Comparison of ENCODE assay signal across 20 cellular contexts in genomic region chr19:33569822-33570221, GRCh38. TPM values are rescaled to one million over a fixed set of nuclear protein-coding genes. Genes with fewer than 3 reads are reported as not detected.
DNase-seq lines count a peak whose midpoint lies in the region; ATAC-seq and TF ChIP-seq lines count a peak whose summit lies in the region.
"Had no signal": no experiment of that assay in that cellular context is flagged by ENCODE, and none has a peak within 500 bp of the region (broad histone marks: within the 10 kb centered on the region; RNA-seq: fewer than 3 reads in every experiment).

No MANE protein-coding gene starts in this region.

- no peak overlapping the region for H2BK5ac ChIP-seq in mesendoderm (ENCODE audit: low read length)

- peaks cover 2 to 23% (median 13%) of the 10 kb centered on the region in 8 donors for H3K9me3 Mint-ChIP-seq in CD4-positive, alpha-beta memory T cell

- H3K9me3 ChIP-seq in right atrium auricular region = peaks cover 0 to 4% of the 10 kb centered on the region in 2 donors
- H3K9me3 ChIP-seq in heart right ventricle = peaks cover 0 to 12% (median 4%) of the 10 kb centered on the region in 11 donors
- no peaks in the 10 kb centered on the region for H3K9me3 ChIP-seq in SK-N-MC (ENCODE audit: low read depth, low read length)
- H3K9me3 ChIP-seq in CD4-positive, alpha-beta memory T cell (ENCODE audit: control insufficient read depth in 1 of 2, low read length in 2 of 2) = peaks cover 0 to 9% of the 10 kb centered on the region in 2 donors

- no peaks in the 10 kb centered on the region for H3K4me1 Mint-ChIP-seq in CD4-positive, alpha-beta memory T cell

- intact Hi-C loops in heart right ventricle (cut with DNase I) = no loop called here
- intact Hi-C loops in CD4-positive, alpha-beta memory T cell (cut with micrococcal nuclease) = no loop called here

- POLR2A ChIA-PET in CD4-positive, alpha-beta memory T cell (lab: Charles Lee; ENCODE audit: partially characterized antibody) = no interaction called here

- H3K27ac ChIP-seq in right atrium auricular region (no peak overlapping the region), heart right ventricle (no peak overlapping the region), SK-N-MC (no peak overlapping the region), mesendoderm (ENCODE audit: low read depth, low read length) (no peak overlapping the region)
- H3K27ac ChIP-seq in CD4-positive, alpha-beta memory T cell (ENCODE audit: low read depth, low read length) = no peak overlapping the region
- H3K27ac ChIP-seq: 22Rv1 had no signal

- no peaks in the 10 kb centered on the region for H3K36me3 Mint-ChIP-seq in CD4-positive, alpha-beta memory T cell

- no peaks in the 10 kb centered on the region for H3K4me1 ChIP-seq in right atrium auricular region
- no peaks in the 10 kb centered on the region for H3K4me1 ChIP-seq in heart right ventricle
- H3K4me1 ChIP-seq in mesendoderm (ENCODE audit: control insufficient read depth, low read depth, low read length) = no peaks in the 10 kb centered on the region
- no peaks in the 10 kb centered on the region for H3K4me1 ChIP-seq in CD4-positive, alpha-beta memory T cell (ENCODE audit: insufficient read depth, low read length)

- H3K36me3 ChIP-seq in right atrium auricular region (no peaks in the 10 kb centered on the region), heart right ventricle (no peaks in the 10 kb centered on the region), SK-N-MC (ENCODE audit: insufficient read depth, low read length) (no peaks in the 10 kb centered on the region), mesendoderm (ENCODE audit: control insufficient read depth, insufficient read depth, low read length) (no peaks in the 10 kb centered on the region)
- no peaks in the 10 kb centered on the region for H3K36me3 ChIP-seq in CD4-positive, alpha-beta memory T cell (ENCODE audit: insufficient read depth, low read length)

- H3K4ac ChIP-seq in mesendoderm (ENCODE audit: low read depth, low read length) = no peak overlapping the region

- H2BK15ac ChIP-seq in mesendoderm (replicated peaks; ENCODE audit: low read depth) = no peak overlapping the region

- H3K79me2 ChIP-seq in mesendoderm (ENCODE audit: control insufficient read depth, insufficient read depth, low read length) = no peaks in the 10 kb centered on the region

- H3K79me1 ChIP-seq in mesendoderm (ENCODE audit: low read length) = no peaks in the 10 kb centered on the region

- H4K5ac ChIP-seq in mesendoderm (ENCODE audit: low read length) = no peak overlapping the region

- no peak overlapping the region for H2AK5ac ChIP-seq in mesendoderm (ENCODE audit: low read length)

- H3K27ac Mint-ChIP-seq in CD4-positive, alpha-beta memory T cell = no peak overlapping the region
- H3K27ac Mint-ChIP-seq: CD4-positive, alpha-beta T cell; HFFc6 had no signal

- no peak overlapping the region for H3K4me3 Mint-ChIP-seq in CD4-positive, alpha-beta memory T cell
- H3K4me3 Mint-ChIP-seq: CD4-positive, alpha-beta T cell; HFFc6 had no signal

- H3K18ac ChIP-seq in mesendoderm (ENCODE audit: low read length) = no peak overlapping the region

- H3K4me2 ChIP-seq in mesendoderm (ENCODE audit: low read length) = no peak overlapping the region

- H3K56ac ChIP-seq in mesendoderm (ENCODE audit: low read length) = no peak overlapping the region

- no peak overlapping the region for H4K8ac ChIP-seq in mesendoderm (ENCODE audit: low read depth, low read length)

- H2BK120ac ChIP-seq in mesendoderm (ENCODE audit: low read depth, low read length) = no peak overlapping the region

- H3K27me3 Mint-ChIP-seq in CD4-positive, alpha-beta memory T cell = peaks cover 18 to 28% of the 10 kb centered on the region in 2 donors

- CTCF ChIA-PET in CD4-positive, alpha-beta memory T cell (lab: Charles Lee; ENCODE audit: partially characterized antibody) = no interaction called here

- H3K23ac ChIP-seq in mesendoderm (ENCODE audit: low read length) = no peak overlapping the region

- H3K9ac ChIP-seq in SK-N-MC (ENCODE audit: insufficient read length) (no peak overlapping the region), mesendoderm (ENCODE audit: low read length) (no peak overlapping the region)

- H3K27me3 ChIP-seq in right atrium auricular region = no peaks in the 10 kb centered on the region
- peaks cover 0 to 57% (median 22%) of the 10 kb centered on the region in 7 donors for H3K27me3 ChIP-seq in heart right ventricle
- no peaks in the 10 kb centered on the region for H3K27me3 ChIP-seq in mesendoderm (ENCODE audit: insufficient read depth, low read length, poor library complexity)
- no peaks in the 10 kb centered on the region for H3K27me3 ChIP-seq in CD4-positive, alpha-beta memory T cell (ENCODE audit: insufficient read depth, low read length)

- no peak overlapping the region for H3K4me3 ChIP-seq in right atrium auricular region
- no peak overlapping the region for H3K4me3 ChIP-seq in heart right ventricle
- H3K4me3 ChIP-seq in SK-N-MC = peak overlapping the region; percentile 24
- H3K4me3 ChIP-seq in mesendoderm (ENCODE audit: low read length) = no peak overlapping the region
- H3K4me3 ChIP-seq in CD4-positive, alpha-beta memory T cell (ENCODE audit: low read length in 2 of 2) = no peak overlapping the region
- H3K4me3 ChIP-seq: GM12878 had no signal

- DNase-seq in right atrium auricular region (ENCODE audit: low spot score) (peak; percentile 40), heart right ventricle (no peak), SK-N-MC (ENCODE audit: low read depth, low spot score) (no peak), mesendoderm (peak; percentile 13), NOMO-1 treated with dmso at 0.1 percent for 144 hours (lab: John Stamatoyannopoulos, UW; ENCODE audit: unreplicated experiment) (no peak), SKM-1 (lab: John Stamatoyannopoulos, UW; ENCODE audit: unreplicated experiment) (no peak)
- no peak for DNase-seq in activated CD4-positive, alpha-beta T cell treated with anti-CD3 and anti-CD28 coated beads, Interleukin-2, amount 50 U/mL, for 48 hours
- no peak for DNase-seq in CD4-positive, alpha-beta memory T cell
- DNase-seq: CD4-positive, alpha-beta T cell; DMS153; GF-D8; GOT3; HFFc6; NCI-H1105; NCI-H1694; NCI-H2081 treated with DMSO at 0.1 percent for 48 hours; OCI-M1; SHP77 had no signal

- no peak for ATAC-seq in heart right ventricle
- ATAC-seq: GM12878 had no signal

- TF ChIP-seq CTCF in right atrium auricular region (IDR thresholded peaks at IDR 0.05) (no peak), heart right ventricle (IDR thresholded peaks at IDR 0.05) (no peak)

- 44 to 49% methylated on average over 5 of the region's 5 CpGs for WGBS in heart right ventricle, 2 donors
- no CpG with 5 or more reads among the region's 5 CpGs for WGBS in mesendoderm (ENCODE audit: extremely low coverage, insufficient coverage, low lambda C conversion rate)

RNA-seq across cellular contexts. Expression of gene PEPD, which starts 48.2 kb away (rescaled TPM):
- total RNA-seq in right atrium auricular region = 10 to 100 TPM; 27.1 to 38.9 TPM
- 10 to 100 TPM; 20.4 to 35.6 (median 26.8) TPM for total RNA-seq in heart right ventricle
- polyA plus RNA-seq in heart right ventricle = 10 to 100 TPM; 21.6 to 47.7 TPM
- polyA plus RNA-seq in mesendoderm (2013, experiment 1 of 2) = 51.5 TPM
- 50.2 TPM for polyA plus RNA-seq in mesendoderm (2013, experiment 2 of 2)
- total RNA-seq in CD4-positive, alpha-beta memory T cell = 10 to 100 TPM; 27.6 to 35.1 TPM
- polyA plus RNA-seq in CD4-positive, alpha-beta memory T cell = 100 to 1,000 TPM; 121 to 213 TPM

RNA-seq across cellular contexts. Expression of gene CHST8, which starts 51.9 kb away (rescaled TPM):
- total RNA-seq in right atrium auricular region = under 1 TPM in 1 of 2 donors, not detected in 1; 0.43 TPM
- total RNA-seq in heart right ventricle = under 1 TPM in 7 of 10 donors, not detected in 3; 0.14 to 0.50 (median 0.22) TPM
- under 1 TPM; 0.13 to 0.37 TPM for polyA plus RNA-seq in heart right ventricle
- polyA plus RNA-seq in mesendoderm (2013, experiment 1 of 2) = 1.2 TPM
- 1.3 TPM for polyA plus RNA-seq in mesendoderm (2013, experiment 2 of 2)
- total RNA-seq in CD4-positive, alpha-beta memory T cell = not detected
- polyA plus RNA-seq in CD4-positive, alpha-beta memory T cell = not detected
- total RNA-seq: CD4-positive, alpha-beta T cell; GM12878; HFFc6 had no signal

Comparison
In these comparisons a context has a peak if more than half of its experiments do, and no peak if none do; other contexts are left out.
1. DNase-seq: peak in right atrium auricular region (single experiment) and mesendoderm (single experiment); none in heart right ventricle (0 of 2), SK-N-MC (single experiment), NOMO-1 treated with dmso at 0.1 percent for 144 hours (single experiment), SKM-1 (single experiment), activated CD4-positive, alpha-beta T cell treated with anti-CD3 and anti-CD28 coated beads, Interleukin-2, amount 50 U/mL, for 48 hours (0 of 2) and CD4-positive, alpha-beta memory T cell (0 of 5).